8 cellular contexts compared by ENCODE assay signal in genomic region chr14:55944757-55945156, GRCh38.
"Had no signal": no experiment of that assay in that cellular context is flagged by ENCODE, and none has a peak within 500 bp of the region (broad histone marks: within the 10 kb centered on the region; RNA-seq: fewer than 3 reads in every experiment).

No MANE protein-coding gene starts in this region.

- H3K4me2 ChIP-seq: GM23338 had no signal

- H2AFZ ChIP-seq: GM23338 had no signal

- ATAC-seq: GM23338, HCT116, K562 had no signal

- H3K27ac Mint-ChIP-seq: GM23338, HFFc6 had no signal

- FAIRE-seq: HTR-8/SVneo, K562 had no signal

- H3K4me3 ChIP-seq: GM23338, HAP-1, K562 had no signal

- H3K36me3 ChIP-seq: HAP-1 had no signal

- H3K9me3 Mint-ChIP-seq: HFFc6 had no signal

- DNase-seq: HFFc6, IMR-90, KG1 had no signal

- H3K4me3 Mint-ChIP-seq: GM23338, HFFc6 had no signal
